In genomic region chr4:110787109-110787508, GRCh38 we compare ENCODE assay signal across 18 cellular contexts.
"Had no signal": no experiment of that assay in that cellular context is flagged by ENCODE, and none has a peak within 500 bp of the region (broad histone marks: within the 10 kb centered on the region; RNA-seq: fewer than 3 reads in every experiment).

No MANE protein-coding gene starts in this region.

- H3K4me1 ChIP-seq: breast epithelium, parathyroid adenoma, sigmoid colon, thyroid gland had no signal

- DNase-seq: activated B cell treated with CpG ODN at 0.5 μM for 24 hours; activated CD4-positive, alpha-beta T cell treated with anti-CD3 and anti-CD28 coated beads, Interleukin-2, amount 10 ng/mL, durations not matched to agents 24 days and 14 days; activated CD8-positive, alpha-beta memory T cell treated with anti-CD3 and anti-CD28 coated beads, Interleukin-2, amount 50 U/mL, for 4 hours; activated CD8-positive, alpha-beta T cell treated with anti-CD3 and anti-CD28 coated beads for 36 hours; activated effector memory CD4-positive, alpha-beta T cell treated with anti-CD3 and anti-CD28 coated beads, Interleukin-2, amount 50 U/mL, for 16 hours; activated naive CD4-positive, alpha-beta T cell treated with anti-CD3 and anti-CD28 coated beads, Interleukin-2, amount 50 U/mL, for 16 hours; activated T-cell treated with anti-CD3 and anti-CD28 coated beads, Interleukin-2, amount 50 U/mL, for 48 hours; erythroblast; left cardiac atrium; natural killer cell; sigmoid colon; stimulated activated CD8-positive, alpha-beta memory T cell treated with anti-CD3 and anti-CD28 coated beads, Interleukin-4, amount 100 ng/mL, for 48 hours; stimulated activated naive CD4-positive, alpha-beta T cell; thyroid gland had no signal

- H3K9me3 ChIP-seq: breast epithelium, sigmoid colon, thyroid gland had no signal

- H3K4me3 ChIP-seq: breast epithelium, coronary artery, hepatocyte, sigmoid colon, thyroid gland had no signal

- H3K27ac Mint-ChIP-seq: activated B cell treated with CpG ODN at 0.5 μM for 24 hours; activated CD4-positive, alpha-beta T cell treated with anti-CD3 and anti-CD28 coated beads, Interleukin-2, amount 10 ng/mL, durations not matched to agents 24 days and 14 days; activated CD8-positive, alpha-beta T cell treated with anti-CD3 and anti-CD28 coated beads for 36 hours; natural killer cell had no signal

- H3K36me3 ChIP-seq: breast epithelium, sigmoid colon, thyroid gland had no signal

- H3K36me3 Mint-ChIP-seq: natural killer cell had no signal

- H3K4me2 ChIP-seq: hepatocyte had no signal

- H3K79me2 ChIP-seq: hepatocyte, parathyroid adenoma had no signal

- H3K9ac ChIP-seq: parathyroid adenoma had no signal

- ATAC-seq: activated CD8-positive, alpha-beta T cell treated with anti-CD3 and anti-CD28 coated beads for 36 hours; left cardiac atrium; natural killer cell had no signal

- H2AFZ ChIP-seq: hepatocyte, parathyroid adenoma had no signal

- H3K27me3 Mint-ChIP-seq: activated B cell treated with CpG ODN at 0.5 μM for 24 hours; activated CD4-positive, alpha-beta T cell treated with anti-CD3 and anti-CD28 coated beads, Interleukin-2, amount 10 ng/mL, durations not matched to agents 24 days and 14 days; activated CD8-positive, alpha-beta T cell treated with anti-CD3 and anti-CD28 coated beads for 36 hours had no signal

- H3K4me3 Mint-ChIP-seq: activated B cell treated with CpG ODN at 0.5 μM for 24 hours; activated CD4-positive, alpha-beta T cell treated with anti-CD3 and anti-CD28 coated beads, Interleukin-2, amount 10 ng/mL, durations not matched to agents 24 days and 14 days; activated CD8-positive, alpha-beta T cell treated with anti-CD3 and anti-CD28 coated beads for 36 hours; natural killer cell had no signal

- H3K27me3 ChIP-seq: breast epithelium, hepatocyte, sigmoid colon, thyroid gland had no signal

- H3K4me1 Mint-ChIP-seq: activated B cell treated with CpG ODN at 0.5 μM for 24 hours; activated CD4-positive, alpha-beta T cell treated with anti-CD3 and anti-CD28 coated beads, Interleukin-2, amount 10 ng/mL, durations not matched to agents 24 days and 14 days; natural killer cell had no signal

- H3K9me3 Mint-ChIP-seq: activated B cell treated with CpG ODN at 0.5 μM for 24 hours; activated CD4-positive, alpha-beta T cell treated with anti-CD3 and anti-CD28 coated beads, Interleukin-2, amount 10 ng/mL, durations not matched to agents 24 days and 14 days; activated CD8-positive, alpha-beta T cell treated with anti-CD3 and anti-CD28 coated beads for 36 hours had no signal

- H3K27ac ChIP-seq: breast epithelium, coronary artery, hepatocyte, parathyroid adenoma, sigmoid colon, thyroid gland had no signal
